In the genomic region with DNA sequence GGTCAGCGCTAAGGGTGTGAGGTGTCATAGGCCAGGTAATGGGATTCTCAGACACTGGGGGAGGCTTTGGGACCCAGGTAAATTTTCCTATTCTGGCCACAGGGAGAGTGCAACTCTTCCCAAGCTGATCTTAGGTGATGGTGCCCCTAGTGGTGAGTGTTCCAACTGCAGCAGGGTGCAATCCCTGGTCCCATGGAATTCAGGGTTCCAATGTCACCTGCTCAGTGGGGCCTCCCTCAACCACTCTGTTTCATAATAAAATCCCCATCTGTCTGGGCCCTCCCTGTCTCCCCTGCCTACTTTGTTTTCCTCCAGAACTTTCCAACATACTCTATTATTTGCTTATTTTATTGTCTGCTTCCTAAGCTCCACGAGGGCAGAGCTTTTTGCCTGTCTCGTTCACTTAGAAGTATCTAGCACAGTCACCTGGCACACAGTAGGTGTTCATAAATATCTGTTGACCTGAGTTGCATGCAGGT, we compare ENCODE assay signal across 1 cellular context.
TF ChIP-seq lines count a peak whose summit lies in the region.

No MANE protein-coding gene starts in this region.

TF ChIP-seq in GM12878, 131 proteins besides CTCF, POLR2A, EP300 and RAD21 (continued from another document):
- TF ChIP-seq NFXL1 (IDR thresholded peaks at IDR 0.05; ENCODE audit: borderline replicate concordance) (no peak), CBX5 (IDR thresholded peaks at IDR 0.05; ENCODE audit: low read depth) (no peak), ZBED1 (IDR thresholded peaks at IDR 0.05; ENCODE audit: borderline replicate concordance) (no peak), PKNOX1 (IDR thresholded peaks at IDR 0.05) (no peak), YBX1 (IDR thresholded peaks at IDR 0.05) (no peak)
- TF ChIP-seq, protein P1, sequence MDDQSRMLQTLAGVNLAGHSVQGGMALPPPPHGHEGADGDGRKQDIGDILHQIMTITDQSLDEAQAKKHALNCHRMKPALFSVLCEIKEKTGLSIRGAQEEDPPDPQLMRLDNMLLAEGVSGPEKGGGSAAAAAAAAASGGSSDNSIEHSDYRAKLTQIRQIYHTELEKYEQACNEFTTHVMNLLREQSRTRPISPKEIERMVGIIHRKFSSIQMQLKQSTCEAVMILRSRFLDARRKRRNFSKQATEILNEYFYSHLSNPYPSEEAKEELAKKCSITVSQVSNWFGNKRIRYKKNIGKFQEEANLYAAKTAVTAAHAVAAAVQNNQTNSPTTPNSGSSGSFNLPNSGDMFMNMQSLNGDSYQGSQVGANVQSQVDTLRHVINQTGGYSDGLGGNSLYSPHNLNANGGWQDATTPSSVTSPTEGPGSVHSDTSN (IDR thresholded peaks at IDR 0.05; ENCODE audit: insufficient replicate concordance, low read depth, low read length): no peak
